Comparison of ENCODE assay signal across 25 cellular contexts in genomic region chr1:182213163-182213562, GRCh38.
"Had no signal": no experiment of that assay in that cellular context is flagged by ENCODE, and none has a peak within 500 bp of the region (broad histone marks: within the 10 kb centered on the region; RNA-seq: fewer than 3 reads in every experiment).

No MANE protein-coding gene starts in this region.

- H3K9me3 ChIP-seq: stomach, suprapubic skin, tibial nerve, uterus had no signal

- H3K4me1 ChIP-seq: uterus had no signal

- H3K36me3 ChIP-seq: stomach, suprapubic skin, tibial nerve, uterus had no signal

- H3K4me3 ChIP-seq: dorsolateral prefrontal cortex, hepatocyte, lung, stomach, suprapubic skin, tibial nerve, uterus had no signal

- H3K27ac ChIP-seq: dorsolateral prefrontal cortex, hepatocyte, stomach, suprapubic skin, tibial nerve, uterus had no signal

- DNase-seq: activated B cell treated with CpG ODN at 0.5 μM for 24 hours; activated CD4-positive, alpha-beta T cell treated with anti-CD3 and anti-CD28 coated beads for 36 hours; activated CD4-positive, alpha-beta T cell treated with anti-CD3 and anti-CD28 coated beads, Interleukin-2, amount 50 U/mL, for 48 hours; activated CD8-positive, alpha-beta memory T cell treated with anti-CD3 and anti-CD28 coated beads, Interleukin-2, amount 50 U/mL, for 48 hours; activated naive CD4-positive, alpha-beta T cell treated with Interleukin-2 at 50 U/mL for 16 hours; activated naive CD8-positive, alpha-beta T cell treated with anti-CD3 and anti-CD28 coated beads for 36 hours; activated T-cell treated with anti-CD3 and anti-CD28 coated beads, Interleukin-2, amount 50 U/mL, for 4 hours; central memory CD4-positive, alpha-beta T cell; dorsolateral prefrontal cortex; effector memory CD8-positive, alpha-beta T cell; glutamatergic neuron; immature natural killer cell; naive thymus-derived CD4-positive, alpha-beta T cell; posterior cingulate gyrus; small intestine; stimulated activated CD4-positive, alpha-beta T cell treated with anti-CD3 and anti-CD28 coated beads, Interleukin-2, amount 100 ng/mL, for 24 hours; stomach; uterus had no signal

- ATAC-seq: activated CD4-positive, alpha-beta T cell treated with anti-CD3 and anti-CD28 coated beads for 36 hours; activated T-cell treated with anti-CD3 and anti-CD28 coated beads, Interleukin-2, amount 50 U/mL, for 4 hours; effector memory CD8-positive, alpha-beta T cell; esophagus mucosa; left lobe of liver; naive thymus-derived CD4-positive, alpha-beta T cell; sciatic nerve had no signal

- H3K27me3 ChIP-seq: dorsolateral prefrontal cortex, hepatocyte, stomach, suprapubic skin, tibial nerve, uterus had no signal
